In genomic region chr10:113631680-113632079, GRCh38 we compare ENCODE assay signal across 17 cellular contexts. TPM values are rescaled to one million over a fixed set of nuclear protein-coding genes. Genes with fewer than 3 reads are reported as not detected.
"Had no signal": no experiment of that assay in that cellular context is flagged by ENCODE, and none has a peak within 500 bp of the region (broad histone marks: within the 10 kb centered on the region; RNA-seq: fewer than 3 reads in every experiment).

No MANE protein-coding gene starts in this region.

- DNase-seq: activated effector memory CD4-positive, alpha-beta T cell treated with Interleukin-2 at 50 U/mL for 16 hours; activated naive CD8-positive, alpha-beta T cell treated with anti-CD3 and anti-CD28 coated beads for 36 hours; activated T-cell treated with anti-CD3 and anti-CD28 coated beads, Interleukin-2, amount 50 U/mL, for 1 hour; caudate nucleus; effector memory CD8-positive, alpha-beta T cell; hypothalamus; kidney glomerular epithelial cell; lower lobe of right lung; naive B cell; occipital lobe; small intestine; T-helper 17 cell; thyroid gland had no signal

- H3K9me3 Mint-ChIP-seq: activated naive CD8-positive, alpha-beta T cell treated with anti-CD3 and anti-CD28 coated beads for 36 hours had no signal

- H3K27ac ChIP-seq: coronary artery, lower lobe of right lung, thyroid gland, vagina had no signal

- H3K36me3 Mint-ChIP-seq: activated naive CD8-positive, alpha-beta T cell treated with anti-CD3 and anti-CD28 coated beads for 36 hours; naive B cell had no signal

- ATAC-seq: effector memory CD8-positive, alpha-beta T cell; lower lobe of right lung; T-helper 17 cell had no signal

- H3K4me3 Mint-ChIP-seq: activated naive CD8-positive, alpha-beta T cell treated with anti-CD3 and anti-CD28 coated beads for 36 hours; effector memory CD8-positive, alpha-beta T cell; naive B cell; T-helper 17 cell had no signal

- H3K4me1 ChIP-seq: lower lobe of right lung, vagina had no signal

- H3K36me3 ChIP-seq: lower lobe of right lung, thyroid gland, vagina had no signal

- H3K4me3 ChIP-seq: coronary artery, lower lobe of right lung, thyroid gland, vagina had no signal

- H3K4me1 Mint-ChIP-seq: activated naive CD8-positive, alpha-beta T cell treated with anti-CD3 and anti-CD28 coated beads for 36 hours; naive B cell; T-helper 17 cell had no signal

- H3K9me3 ChIP-seq: lower lobe of right lung, thyroid gland, vagina had no signal

- H3K27ac Mint-ChIP-seq: activated naive CD8-positive, alpha-beta T cell treated with anti-CD3 and anti-CD28 coated beads for 36 hours; effector memory CD8-positive, alpha-beta T cell; naive B cell; T-helper 17 cell had no signal

- H3K27me3 ChIP-seq: thyroid gland, vagina had no signal

RNA-seq across cellular contexts. Expression of gene NRAP, which starts 32.2 kb away (rescaled TPM):
- total RNA-seq: activated naive CD8-positive, alpha-beta T cell treated with anti-CD3 and anti-CD28 coated beads for 36 hours; epithelial cell of proximal tubule; lower lobe of right lung; pulmonary artery endothelial cell; T-helper 17 cell; thyroid gland; vagina had no signal
